34 cellular contexts compared by ENCODE assay signal in genomic region chr7:99808766-99809165, GRCh38. TPM values are rescaled to one million over a fixed set of nuclear protein-coding genes. Genes with fewer than 3 reads are reported as not detected.
"Had no signal": no experiment of that assay in that cellular context is flagged by ENCODE, and none has a peak within 500 bp of the region (broad histone marks: within the 10 kb centered on the region; RNA-seq: fewer than 3 reads in every experiment).

No MANE protein-coding gene starts in this region.

- H3K27ac Mint-ChIP-seq: activated CD4-positive, alpha-beta memory T cell treated with anti-CD3 and anti-CD28 coated beads, Interleukin-2, amount 10 ng/mL, durations not matched to agents 7 days and 5 days; activated naive CD8-positive, alpha-beta T cell; brain; effector memory CD8-positive, alpha-beta T cell; natural killer cell treated with Interleukin-12 subunit alpha and Interleukin-12 subunit beta and Interleukin-15 and Interleukin-18, amount 100 ng/mL, for 72 hours; stimulated activated effector memory CD8-positive, alpha-beta T cell treated with anti-CD3 and anti-CD28 coated beads, Interleukin-12 subunit alpha, Interleukin-12 subunit beta, amount 100 ng/mL, for 72 hours; stimulated activated naive CD8-positive, alpha-beta T cell treated with anti-CD3 and anti-CD28 coated beads, Interleukin-15, Interleukin-2, amounts not matched to agents 100 ng/mL and 50 ng/mL, for 24 hours had no signal

- H3K36me3 ChIP-seq: ascending aorta, cardiac muscle cell, heart right ventricle, left lung, ovary, prostate gland, sigmoid colon, thoracic aorta had no signal

- H3K36me3 Mint-ChIP-seq: brain; stimulated activated effector memory CD8-positive, alpha-beta T cell treated with anti-CD3 and anti-CD28 coated beads, Interleukin-12 subunit alpha, Interleukin-12 subunit beta, amount 100 ng/mL, for 72 hours had no signal

- ATAC-seq: activated CD4-positive, CD25-positive, alpha-beta regulatory T cell treated with anti-CD3 and anti-CD28 coated beads, Interleukin-2, amount 50 U/mL, for 24 hours; activated T-cell treated with anti-CD3 and anti-CD28 coated beads, Interleukin-2, amount 50 U/mL, for 4 hours; effector memory CD8-positive, alpha-beta T cell; heart right ventricle; left lung; natural killer cell treated with Interleukin-12 subunit alpha and Interleukin-12 subunit beta and Interleukin-15 and Interleukin-18, amount 100 ng/mL, for 72 hours; stimulated activated effector memory CD8-positive, alpha-beta T cell treated with anti-CD3 and anti-CD28 coated beads, Interleukin-12 subunit alpha, Interleukin-12 subunit beta, amount 100 ng/mL, for 72 hours had no signal

- H3K4me1 ChIP-seq: ascending aorta, heart right ventricle, left lung, prostate gland, sigmoid colon had no signal

- H3K4me1 Mint-ChIP-seq: activated CD4-positive, alpha-beta memory T cell treated with anti-CD3 and anti-CD28 coated beads, Interleukin-2, amount 10 ng/mL, durations not matched to agents 7 days and 5 days; brain; stimulated activated effector memory CD8-positive, alpha-beta T cell treated with anti-CD3 and anti-CD28 coated beads, Interleukin-12 subunit alpha, Interleukin-12 subunit beta, amount 100 ng/mL, for 72 hours had no signal

- H3K4me3 ChIP-seq: ascending aorta, cardiac muscle cell, coronary artery, heart right ventricle, left lung, lung, ovary, prostate gland, sigmoid colon, thoracic aorta had no signal

- H3K9me3 ChIP-seq: ovary, prostate gland had no signal

- H3K27me3 ChIP-seq: ascending aorta, cardiac muscle cell, left lung, ovary, sigmoid colon had no signal

- H3K4me3 Mint-ChIP-seq: activated CD4-positive, alpha-beta memory T cell treated with anti-CD3 and anti-CD28 coated beads, Interleukin-2, amount 10 ng/mL, durations not matched to agents 7 days and 5 days; activated naive CD8-positive, alpha-beta T cell; activated T-cell treated with anti-CD3 and anti-CD28 coated beads, Interleukin-2, amount 50 U/mL, for 4 hours; brain; effector memory CD8-positive, alpha-beta T cell; natural killer cell treated with Interleukin-12 subunit alpha and Interleukin-12 subunit beta and Interleukin-15 and Interleukin-18, amount 100 ng/mL, for 72 hours; stimulated activated effector memory CD8-positive, alpha-beta T cell treated with anti-CD3 and anti-CD28 coated beads, Interleukin-12 subunit alpha, Interleukin-12 subunit beta, amount 100 ng/mL, for 72 hours; stimulated activated naive CD8-positive, alpha-beta T cell treated with anti-CD3 and anti-CD28 coated beads, Interleukin-15, Interleukin-2, amounts not matched to agents 100 ng/mL and 50 ng/mL, for 24 hours had no signal

- DNase-seq: activated CD4-positive, alpha-beta memory T cell treated with anti-CD3 and anti-CD28 coated beads, Interleukin-2, amount 10 ng/mL, durations not matched to agents 7 days and 5 days; activated CD4-positive, alpha-beta T cell treated with anti-CD3 and anti-CD28 coated beads for 48 hours; activated naive CD4-positive, alpha-beta T cell treated with Interleukin-2 at 50 U/mL for 16 hours; activated T-cell treated with anti-CD3 and anti-CD28 coated beads, Interleukin-2, amount 50 U/mL, for 4 hours; cerebellar nuclear complex; effector memory CD8-positive, alpha-beta T cell; heart right ventricle; kidney glomerular epithelial cell; left lung; mesendoderm; ovary; sigmoid colon; small intestine; stimulated activated CD4-positive, alpha-beta T cell treated with anti-CD3 and anti-CD28 coated beads, Interleukin-4, amount 100 ng/mL, for 24 hours had no signal

- H3K9me3 Mint-ChIP-seq: activated T-cell treated with anti-CD3 and anti-CD28 coated beads, Interleukin-2, amount 50 U/mL, for 4 hours; effector memory CD8-positive, alpha-beta T cell; natural killer cell treated with Interleukin-12 subunit alpha and Interleukin-12 subunit beta and Interleukin-15 and Interleukin-18, amount 100 ng/mL, for 72 hours; stimulated activated effector memory CD8-positive, alpha-beta T cell treated with anti-CD3 and anti-CD28 coated beads, Interleukin-12 subunit alpha, Interleukin-12 subunit beta, amount 100 ng/mL, for 72 hours had no signal

- H3K27me3 Mint-ChIP-seq: brain had no signal

RNA-seq across cellular contexts. Expression of gene CYP3A43, which starts 19.0 kb away (rescaled TPM):
- total RNA-seq: activated CD4-positive, alpha-beta memory T cell treated with anti-CD3 and anti-CD28 coated beads, Interleukin-2, amount 10 ng/mL, durations not matched to agents 7 days and 5 days; activated T-cell treated with anti-CD3 and anti-CD28 coated beads, Interleukin-2, amount 50 U/mL, for 4 hours; ascending aorta; cardiac muscle cell; endothelial cell of umbilical vein; fibroblast of lung; fibroblast of villous mesenchyme; glomerular endothelial cell; left lung; lung; mononuclear cell; myocyte; natural killer cell treated with Interleukin-12 subunit alpha and Interleukin-12 subunit beta and Interleukin-15 and Interleukin-18, amount 100 ng/mL, for 72 hours; subcutaneous adipose tissue had no signal

RNA-seq across cellular contexts. Expression of gene CYP3A4, which starts 24.8 kb away (rescaled TPM):
- total RNA-seq: activated CD4-positive, alpha-beta memory T cell treated with anti-CD3 and anti-CD28 coated beads, Interleukin-2, amount 10 ng/mL, durations not matched to agents 7 days and 5 days; ascending aorta; cardiac muscle cell; endothelial cell of umbilical vein; fibroblast of villous mesenchyme; glomerular endothelial cell; heart right ventricle; left lung; mononuclear cell; natural killer cell treated with Interleukin-12 subunit alpha and Interleukin-12 subunit beta and Interleukin-15 and Interleukin-18, amount 100 ng/mL, for 72 hours; prostate gland; sigmoid colon; T-helper 1 cell treated with Interleukin-12 subunit alpha and Interleukin-12 subunit beta and Interleukin-4 antibody, amounts not matched to agents 30 ng/mL and 1 ng/mL, for 36 hours; thoracic aorta had no signal
